Comparison of ENCODE assay signal across 24 cellular contexts in the genomic region with DNA sequence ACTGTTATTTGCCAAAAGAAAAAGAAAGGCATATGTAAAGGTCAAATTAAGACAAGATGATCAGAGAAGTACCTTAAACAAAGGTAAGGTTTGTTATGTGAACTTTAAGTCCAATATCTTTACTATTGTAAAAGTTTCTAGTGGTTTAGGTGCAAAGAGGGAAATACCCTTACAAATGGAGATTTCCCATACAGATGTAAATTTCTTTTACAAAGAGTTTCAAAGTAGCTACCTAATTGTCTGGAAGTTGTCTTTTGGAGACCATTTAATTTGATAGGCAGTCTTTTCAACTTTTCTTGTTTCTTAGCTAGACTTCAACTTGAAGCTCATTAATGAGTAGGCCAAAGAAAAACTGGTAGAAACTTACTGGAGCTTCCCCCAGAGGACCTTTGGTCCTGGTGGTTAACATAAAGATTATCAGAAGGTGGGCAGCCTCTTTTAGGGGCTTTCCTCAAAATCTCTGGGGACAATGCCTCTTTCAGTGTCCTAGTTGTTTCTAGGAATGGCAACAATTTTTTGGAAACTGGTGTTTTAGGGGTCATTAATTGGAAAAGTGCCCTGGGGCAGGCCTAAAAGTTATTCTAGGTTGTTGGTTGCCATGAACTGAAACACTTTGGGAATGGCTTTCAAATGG.
"Had no signal": no experiment of that assay in that cellular context is flagged by ENCODE, and none has a peak within 500 bp of the region (broad histone marks: within the 10 kb centered on the region; RNA-seq: fewer than 3 reads in every experiment).

No MANE protein-coding gene starts in this region.

- H3K4me1 Mint-ChIP-seq: immature natural killer cell; stimulated activated memory B cell treated with anti-CD40 and anti-IgM and Interleukin-4, amounts not matched to agents 10 μg/mL and 1 μg/mL and 100 μg/mL, for 72 hours had no signal

- H3K27ac ChIP-seq: adrenal gland, breast epithelium, epithelial cell of prostate, foreskin keratinocyte, hepatocyte, left ventricle myocardium inferior, spleen had no signal

- DNase-seq: activated CD4-positive, alpha-beta T cell treated with anti-CD3 and anti-CD28 coated beads, Interleukin-2, amount 50 U/mL, for 1 hour; activated CD4-positive, CD25-positive, alpha-beta regulatory T cell treated with anti-CD3 and anti-CD28 coated beads, Interleukin-2, amount 50 U/mL, for 72 hours; activated CD8-positive, alpha-beta memory T cell treated with anti-CD3 and anti-CD28 coated beads for 24 hours; activated CD8-positive, alpha-beta memory T cell treated with anti-CD3 and anti-CD28 coated beads, Interleukin-2, amount 50 U/mL, for 48 hours; activated effector memory CD4-positive, alpha-beta T cell treated with anti-CD3 and anti-CD28 coated beads, Interleukin-2, amount 50 U/mL, for 16 hours; activated naive CD4-positive, alpha-beta T cell treated with anti-CD3 and anti-CD28 coated beads, Interleukin-2, amount 50 U/mL, for 16 hours; activated T-cell treated with anti-CD3 and anti-CD28 coated beads, Interleukin-2, amount 50 U/mL, for 48 hours; adrenal gland; dermis blood vessel endothelial cell; effector memory CD8-positive, alpha-beta T cell; foreskin keratinocyte; immature natural killer cell; kidney glomerular epithelial cell; left ventricle myocardium inferior; mammary epithelial cell; midbrain; retina; spleen; stimulated activated CD4-positive, alpha-beta T cell treated with anti-CD3 and anti-CD28 coated beads, Interleukin-4, amount 100 ng/mL, for 4 hours had no signal

- H3K27me3 Mint-ChIP-seq: effector memory CD8-positive, alpha-beta T cell; stimulated activated memory B cell treated with anti-CD40 and anti-IgM and Interleukin-4, amounts not matched to agents 10 μg/mL and 1 μg/mL and 100 μg/mL, for 72 hours had no signal

- H3K9me3 Mint-ChIP-seq: stimulated activated memory B cell treated with anti-CD40 and anti-IgM and Interleukin-4, amounts not matched to agents 10 μg/mL and 1 μg/mL and 100 μg/mL, for 72 hours had no signal

- H3K36me3 Mint-ChIP-seq: immature natural killer cell; stimulated activated memory B cell treated with anti-CD40 and anti-IgM and Interleukin-4, amounts not matched to agents 10 μg/mL and 1 μg/mL and 100 μg/mL, for 72 hours had no signal

- H3K9me3 ChIP-seq: adrenal gland, breast epithelium, left ventricle myocardium inferior, spleen had no signal

- H3K4me3 ChIP-seq: adrenal gland, breast epithelium, hepatocyte, left ventricle myocardium inferior, spleen had no signal

- ATAC-seq: effector memory CD8-positive, alpha-beta T cell; foreskin keratinocyte; stimulated activated memory B cell treated with anti-CD40 and anti-IgM and Interleukin-4, amounts not matched to agents 10 μg/mL and 1 μg/mL and 100 μg/mL, for 72 hours had no signal

- H3K27me3 ChIP-seq: adrenal gland, foreskin keratinocyte, hepatocyte, spleen had no signal

- H3K4me1 ChIP-seq: adrenal gland, breast epithelium, foreskin keratinocyte, left ventricle myocardium inferior, spleen had no signal

- H3K27ac Mint-ChIP-seq: effector memory CD8-positive, alpha-beta T cell; immature natural killer cell; stimulated activated memory B cell treated with anti-CD40 and anti-IgM and Interleukin-4, amounts not matched to agents 10 μg/mL and 1 μg/mL and 100 μg/mL, for 72 hours; T-helper 1 cell treated with Interleukin-12 subunit alpha and Interleukin-12 subunit beta and Interleukin-4 antibody, amounts not matched to agents 30 μg/mL and 1 μg/mL, for 36 hours had no signal

- H3K4me3 Mint-ChIP-seq: effector memory CD8-positive, alpha-beta T cell; immature natural killer cell; stimulated activated memory B cell treated with anti-CD40 and anti-IgM and Interleukin-4, amounts not matched to agents 10 μg/mL and 1 μg/mL and 100 μg/mL, for 72 hours; T-helper 1 cell treated with Interleukin-12 subunit alpha and Interleukin-12 subunit beta and Interleukin-4 antibody, amounts not matched to agents 30 μg/mL and 1 μg/mL, for 36 hours had no signal

- H3K36me3 ChIP-seq: adrenal gland, breast epithelium, left ventricle myocardium inferior, spleen had no signal
